Comparison of ENCODE assay signal across 10 cellular contexts in genomic region chr1:235330918-235331285, GRCh38. TPM values are rescaled to one million over a fixed set of nuclear protein-coding genes. Genes with fewer than 3 reads are reported as not detected.
A peak's percentile ranks its signal among the peaks of the same experiment; 100 is the strongest.
DNase-seq lines count a peak whose midpoint lies in the region; TF ChIP-seq lines count a peak whose summit lies in the region.
"Had no signal": no experiment of that assay in that cellular context is flagged by ENCODE, and none has a peak within 500 bp of the region (broad histone marks: within the 10 kb centered on the region; RNA-seq: fewer than 3 reads in every experiment).

No MANE protein-coding gene starts in this region.

- H3K36me3 ChIP-seq in DOHH2 (ENCODE audit: control insufficient read depth, low read length) (peaks cover 46% of the 10 kb centered on the region), MG63 (peaks cover 29% of the 10 kb centered on the region), endodermal cell (ENCODE audit: control insufficient read depth, insufficient read depth, low read length) (peaks cover 16% of the 10 kb centered on the region), neutrophil (peaks cover 9% of the 10 kb centered on the region), adrenal gland (replicated peaks in 1 of 2) (peaks cover 0 to 5% of the 10 kb centered on the region in 2 donors)

- H3K79me2 ChIP-seq in DOHH2 (ENCODE audit: control insufficient read depth, low read length) = peaks cover 84% of the 10 kb centered on the region

- H4K20me1 ChIP-seq in DOHH2 (ENCODE audit: control insufficient read depth, insufficient read depth, low read depth, low read length) = no peaks in the 10 kb centered on the region; the same call in 1 of the 2 replicates

- no peaks in the 10 kb centered on the region for H3K9me2 ChIP-seq in DOHH2 (replicated peaks; ENCODE audit: control insufficient read depth, low read length)

- H3K4me1 Mint-ChIP-seq in endodermal cell = peaks cover 21% of the 10 kb centered on the region

- H3K27me3 Mint-ChIP-seq in endodermal cell (ENCODE audit: insufficient read depth) = no peaks in the 10 kb centered on the region

- DNase-seq in MG63 (no peak), endodermal cell (no peak), GM19238 (ENCODE audit: insufficient read length, low spot score) (no peak), AG08396 (ENCODE audit: low spot score) (no peak), adrenal gland (no peak), cerebellar cortex (ENCODE audit: low spot score) (no peak)
- DNase-seq: NCI-H446 treated with DMSO at 0.1 percent for 48 hours; stimulated activated CD8-positive, alpha-beta memory T cell treated with anti-CD3 and anti-CD28 coated beads, Interleukin-4, amount 100 ng/mL, for 48 hours had no signal

- H3K27ac ChIP-seq in DOHH2 (ENCODE audit: low read depth, low read length) (peak overlapping the region; percentile 86; the same call in 1 of the 2 replicates), endodermal cell (ENCODE audit: low read depth, low read length) (no peak overlapping the region), neutrophil (peak overlapping the region; percentile 97), adrenal gland (no peak overlapping the region)

- H3K27me3 ChIP-seq in DOHH2 (ENCODE audit: control insufficient read depth, low read length) (no peaks in the 10 kb centered on the region), MG63 (no peaks in the 10 kb centered on the region), endodermal cell (ENCODE audit: control insufficient read depth, insufficient read depth, low read length, poor library complexity, severe bottlenecking) (no peaks in the 10 kb centered on the region), neutrophil (no peaks in the 10 kb centered on the region), adrenal gland (no peaks in the 10 kb centered on the region)

- no peaks in the 10 kb centered on the region for H3K9me3 ChIP-seq in DOHH2 (ENCODE audit: control insufficient read depth, insufficient read depth, low read length)
- H3K9me3 ChIP-seq in MG63 = no peaks in the 10 kb centered on the region
- no peaks in the 10 kb centered on the region for H3K9me3 ChIP-seq in endodermal cell (ENCODE audit: control insufficient read depth, low read length)
- H3K9me3 ChIP-seq in neutrophil = no peaks in the 10 kb centered on the region
- no peaks in the 10 kb centered on the region for H3K9me3 ChIP-seq in adrenal gland (replicated peaks in 1 of 3)

- intact Hi-C loops in adrenal gland (cut with DNase I) = no loop called here

- H3K4me1 ChIP-seq in DOHH2 (ENCODE audit: control insufficient read depth, low read length) (peaks cover 24% of the 10 kb centered on the region), endodermal cell (ENCODE audit: control insufficient read depth, insufficient read depth, low read length) (peaks cover 4% of the 10 kb centered on the region), neutrophil (ENCODE audit: control insufficient read depth in 1 of 2, insufficient read depth in 1 of 2, low read depth in 1 of 2, low read length in 1 of 2) (peaks cover 54 to 56% of the 10 kb centered on the region in 2 experiments), adrenal gland (replicated peaks in 1 of 2) (peaks cover 15 to 38% of the 10 kb centered on the region in 2 donors)

- peaks cover 25% of the 10 kb centered on the region for H3K36me3 Mint-ChIP-seq in endodermal cell (ENCODE audit: low read depth)

- H3K4me2 ChIP-seq in DOHH2 (ENCODE audit: low read length) = peak overlapping the region; percentile 84

- no peak overlapping the region for H3K9ac ChIP-seq in endodermal cell (ENCODE audit: extremely low read depth, low read length, poor library complexity, severe bottlenecking)

- no peak overlapping the region for H3K4me3 Mint-ChIP-seq in endodermal cell

- no peaks in the 10 kb centered on the region for H3K9me3 Mint-ChIP-seq in endodermal cell

- 93 to 98% methylated on average over 2 to 4 of the region's 5 CpGs for WGBS in endodermal cell (ENCODE audit: insufficient coverage in 1 of 2, insufficient read length in 1 of 2), 2 experiments
- 82 to 87% (median 84%) methylated on average over 5 of the region's 5 CpGs for WGBS in adrenal gland, 4 donors

- no peak for TF ChIP-seq POLR2A in adrenal gland (IDR thresholded peaks at IDR 0.05)

- TF ChIP-seq CTCF in DOHH2 (IDR thresholded peaks at IDR 0.05; ENCODE audit: low read depth, low read length, poor library complexity, severe bottlenecking) = no peak
- TF ChIP-seq CTCF in endodermal cell (conservative IDR thresholded peaks at IDR 0.05) = no peak
- no peak for TF ChIP-seq CTCF in neutrophil (IDR thresholded peaks at IDR 0.05)
- TF ChIP-seq CTCF in adrenal gland (IDR thresholded peaks at IDR 0.05) = no peak

- H3K4me3 ChIP-seq in DOHH2 (ENCODE audit: low read length) (peak overlapping the region; percentile 90), MG63 (peak overlapping the region; percentile 1; the same call in 1 of the 2 replicates), endodermal cell (ENCODE audit: low read length) (peak overlapping the region; percentile 100), neutrophil (ENCODE audit: low read depth in 1 of 2, low read length in 1 of 2) (no peak overlapping the region), adrenal gland (no peak overlapping the region)

- H3K27ac Mint-ChIP-seq in endodermal cell = no peak overlapping the region

- H3F3A ChIP-seq in DOHH2 (ENCODE audit: control insufficient read depth, insufficient read depth) = peaks cover 10% of the 10 kb centered on the region

RNA-seq across cellular contexts. Expression of gene GGPS1, which starts 2.5 kb away (rescaled TPM):
- 18.7 and 23.1 TPM in 2 replicates for total RNA-seq in MG63 (2014; rRNA removed; shearing (Covaris generic); ENCODE audit: low replicate concordance)
- total RNA-seq in endodermal cell (10 to 100 TPM; 56.3 to 64.6 TPM), adrenal gland (10 to 100 TPM; 12.6 to 50.9 (median 34.6) TPM)
- polyA plus RNA-seq in endodermal cell (2013, experiment 1 of 2) = 46.3 TPM
- 40.2 TPM for polyA plus RNA-seq in endodermal cell (2013, experiment 2 of 2)
- polyA plus RNA-seq in adrenal gland = 10 to 100 TPM; 30.4 to 63.7 (median 32.8) TPM

RNA-seq across cellular contexts. Expression of gene ARID4B, which starts 2.9 kb away (rescaled TPM):
- total RNA-seq in MG63 (2014; rRNA removed; shearing (Covaris generic); ENCODE audit: low replicate concordance) = 9.5 and 19.4 TPM in 2 replicates
- 10 to 100 TPM; 40.6 to 43.1 TPM for total RNA-seq in endodermal cell
- polyA plus RNA-seq in endodermal cell (2013, experiment 1 of 2) = 36.7 TPM
- 36.7 TPM for polyA plus RNA-seq in endodermal cell (2013, experiment 2 of 2)
- total RNA-seq in adrenal gland = 10 to 100 TPM; 12.4 to 33.4 (median 28.1) TPM
- polyA plus RNA-seq in adrenal gland = 10 to 100 TPM; 17.0 to 31.5 (median 22.5) TPM

RNA-seq across cellular contexts. Expression of gene TBCE, which starts 36.3 kb away (rescaled TPM):
- 60.4 and 63.4 TPM in 2 replicates for total RNA-seq in MG63 (2014; rRNA removed; shearing (Covaris generic); ENCODE audit: low replicate concordance)
- total RNA-seq in endodermal cell (10 to 100 TPM; 31.8 to 33.3 TPM), adrenal gland (10 to 100 TPM; 14.7 to 32.2 (median 18.4) TPM)
- 31.3 TPM for polyA plus RNA-seq in endodermal cell (2013, experiment 1 of 2)
- 23.6 TPM for polyA plus RNA-seq in endodermal cell (2013, experiment 2 of 2)
- polyA plus RNA-seq in adrenal gland = 10 to 100 TPM; 37.3 to 67.2 (median 39.3) TPM

Comparison
In these comparisons a context has a peak if more than half of its experiments do, and no peak if none do; other contexts are left out.
1. H3K27ac ChIP-seq: peak in DOHH2 (single experiment) and neutrophil (single experiment); none in endodermal cell (single experiment) and adrenal gland (0 of 5).
2. H3K4me3 ChIP-seq: peak in DOHH2 (single experiment), MG63 (single experiment) and endodermal cell (single experiment); none in neutrophil (0 of 2) and adrenal gland (0 of 4).